15 cellular contexts compared by ENCODE assay signal in the genomic region with DNA sequence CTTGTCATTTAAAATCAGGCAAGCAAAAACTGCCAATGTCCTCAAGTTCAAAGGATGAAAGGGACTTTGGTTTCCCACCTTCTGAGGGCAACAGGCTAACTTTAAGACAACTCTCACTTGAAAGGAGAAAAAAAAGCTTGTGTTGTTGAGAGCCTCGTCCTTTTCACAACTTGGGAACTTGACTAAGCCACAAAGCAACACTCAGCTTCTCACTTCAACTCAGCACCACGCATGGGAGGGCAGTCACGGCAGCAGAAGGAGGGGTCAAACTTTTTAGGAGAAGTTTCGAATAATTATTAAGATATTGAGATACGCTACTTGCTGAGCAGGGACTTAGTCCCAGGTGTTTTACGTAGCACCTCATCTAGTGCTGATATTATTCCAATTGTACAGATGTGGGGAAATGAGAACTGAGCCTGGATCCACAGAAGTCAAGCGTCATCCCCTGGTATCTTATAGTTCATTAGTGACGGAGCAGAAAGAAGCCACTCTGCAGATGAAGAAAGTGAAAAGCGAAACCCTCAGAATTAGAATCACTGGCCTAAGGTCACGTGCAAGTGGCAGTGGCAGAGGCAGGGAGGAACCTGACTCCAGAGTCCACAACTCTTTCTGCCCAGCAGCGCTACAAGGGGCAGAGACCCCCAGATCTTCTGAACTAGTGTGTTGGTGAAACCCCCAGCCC.
DNase-seq lines count a peak whose midpoint lies in the region; ATAC-seq and TF ChIP-seq lines count a peak whose summit lies in the region.
"Had no signal": no experiment of that assay in that cellular context is flagged by ENCODE, and none has a peak within 500 bp of the region (broad histone marks: within the 10 kb centered on the region; RNA-seq: fewer than 3 reads in every experiment).

No MANE protein-coding gene starts in this region.

- CTCF ChIA-PET in PC-3 (lab: Charles Lee) = no interaction called here

- H3K79me2 ChIP-seq in PC-3 (ENCODE audit: low read length) = no peaks in the 10 kb centered on the region

- no peaks in the 10 kb centered on the region for H3K9me3 Mint-ChIP-seq in naive thymus-derived CD8-positive, alpha-beta T cell
- H3K9me3 Mint-ChIP-seq: activated naive CD8-positive, alpha-beta T cell treated with anti-CD3 and anti-CD28 coated beads, Interleukin-2, amount 10 ng/mL, durations not matched to agents 7 days and 5 days had no signal

- peak overlapping the region in 5 of 10 donors; percentile 21 to 70 (median 38) for H3K4me3 Mint-ChIP-seq in naive thymus-derived CD8-positive, alpha-beta T cell
- H3K4me3 Mint-ChIP-seq: activated naive CD8-positive, alpha-beta T cell treated with anti-CD3 and anti-CD28 coated beads, Interleukin-2, amount 10 ng/mL, durations not matched to agents 7 days and 5 days had no signal

- TF ChIP-seq CTCF in PC-3 (conservative IDR thresholded peaks at IDR 0.05; ENCODE audit: low read depth, low read length) = no peak

- no peaks in the 10 kb centered on the region for H3K27me3 ChIP-seq in PC-3 (ENCODE audit: low read length)

- H3K4me3 ChIP-seq in PC-3 (ENCODE audit: low read length) = no peak overlapping the region
- H3K4me3 ChIP-seq: lung had no signal

- intact Hi-C loops in PC-3 (cut with micrococcal nuclease) = loop anchor here (5.0 to 10.0 kb wide), 2 partner anchors 140 to 262 kb away; partner anchors contain the start of gene AK4

- BruUV-seq in PC-3 (replicated peaks; lab: Mats Ljungman, UMichigan) = no TSS peak

- no peaks in the 10 kb centered on the region for H3K27me3 Mint-ChIP-seq in naive thymus-derived CD8-positive, alpha-beta T cell
- H3K27me3 Mint-ChIP-seq: activated naive CD8-positive, alpha-beta T cell treated with anti-CD3 and anti-CD28 coated beads, Interleukin-2, amount 10 ng/mL, durations not matched to agents 7 days and 5 days had no signal

- no peak overlapping the region for H3K27ac ChIP-seq in PC-3 (ENCODE audit: low read length)
- H3K27ac ChIP-seq: parathyroid adenoma had no signal

- peaks cover 43 to 91% (median 83%) of the 10 kb centered on the region in 4 donors for H3K4me1 Mint-ChIP-seq in naive thymus-derived CD8-positive, alpha-beta T cell

- 0 out of 2 replicates have a peak, but pooled peaks cover 6% of the 10 kb centered on the region for H3K36me3 ChIP-seq in PC-3 (ENCODE audit: low read depth, low read length)

- peaks cover 0 to 76% (median 9%) of the 10 kb centered on the region in 3 donors for H3K36me3 Mint-ChIP-seq in naive thymus-derived CD8-positive, alpha-beta T cell

- H3K9me2 ChIP-seq in PC-3 (replicated peaks; ENCODE audit: low read length) = no peaks in the 10 kb centered on the region

- peak overlapping the region in 8 of 10 donors; percentile 15 to 78 (median 54) for H3K27ac Mint-ChIP-seq in naive thymus-derived CD8-positive, alpha-beta T cell
- H3K27ac Mint-ChIP-seq: activated naive CD8-positive, alpha-beta T cell treated with anti-CD3 and anti-CD28 coated beads, Interleukin-2, amount 10 ng/mL, durations not matched to agents 7 days and 5 days had no signal

- H3K4me2 ChIP-seq in PC-3 (ENCODE audit: low read length) = no peak overlapping the region

- POLR2A ChIA-PET in naive thymus-derived CD8-positive, alpha-beta T cell (lab: Charles Lee) = interaction anchor here (1.0 kb wide), 1 partner anchor 169 kb away, joined by 7 read pairs; no protein-coding TSS in a partner anchor
- POLR2A ChIA-PET in PC-3 (lab: Charles Lee; ENCODE audit: unreplicated experiment) = no interaction called here

- no peak overlapping the region for H3K9ac ChIP-seq in PC-3 (ENCODE audit: low read length)
- H3K9ac ChIP-seq: parathyroid adenoma had no signal

- H3K9me3 ChIP-seq in PC-3 (ENCODE audit: low read length) = no peaks in the 10 kb centered on the region

- H2AFZ ChIP-seq in PC-3 (ENCODE audit: low read length) = no peak overlapping the region
- H2AFZ ChIP-seq: parathyroid adenoma had no signal

- peak in 1 of 10 donors; percentile 32 for DNase-seq in naive thymus-derived CD8-positive, alpha-beta T cell
- no peak for DNase-seq in KBM-7
- no peak for DNase-seq in SIG-M5 (lab: John Stamatoyannopoulos, UW)
- no peak for DNase-seq in GM19238 (ENCODE audit: insufficient read length, low spot score)
- no peak for DNase-seq in PC-3
- DNase-seq: activated CD4-positive, alpha-beta T cell treated with anti-CD3 and anti-CD28 coated beads, Interleukin-2, amount 50 U/mL, for 48 hours; activated naive CD8-positive, alpha-beta T cell treated with anti-CD3 and anti-CD28 coated beads, Interleukin-2, amount 10 ng/mL, durations not matched to agents 7 days and 5 days; COR-L47; NCI-H774; stimulated activated CD4-positive, alpha-beta T cell treated with anti-CD3 and anti-CD28 coated beads, Interleukin-2, amount 100 ng/mL, for 24 hours had no signal

- H3F3A ChIP-seq in PC-3 (ENCODE audit: low read length, unreplicated experiment) = no peaks in the 10 kb centered on the region

- no peaks in the 10 kb centered on the region for H4K20me1 ChIP-seq in PC-3 (ENCODE audit: low read length)

- ATAC-seq in GM18867 (IDR thresholded peaks at IDR 0.05; ENCODE audit: unreplicated experiment) = peak; percentile 96
- peak; percentile 90 for ATAC-seq in GM21529 (IDR thresholded peaks at IDR 0.05; ENCODE audit: unreplicated experiment)
- ATAC-seq in HG03139 (IDR thresholded peaks at IDR 0.05; ENCODE audit: unreplicated experiment) = peak; percentile 75
- ATAC-seq in naive thymus-derived CD8-positive, alpha-beta T cell = no peak
- ATAC-seq in PC-3 = no peak

- in situ Hi-C loops in KBM-7 (cut with MboI; ENCODE audit: low pct_unique_long_range_greater_than_20kb, low sequenced_read_pairs) = no loop called here

- H3K4me1 ChIP-seq in PC-3 (ENCODE audit: insufficient read depth, low read length) = peaks cover 16% of the 10 kb centered on the region
- H3K4me1 ChIP-seq: parathyroid adenoma had no signal

Comparison
In these comparisons a context has a peak if more than half of its experiments do, and no peak if none do; other contexts are left out.
1. ATAC-seq: peak in GM18867 (single experiment), GM21529 (single experiment) and HG03139 (single experiment); none in naive thymus-derived CD8-positive, alpha-beta T cell (0 of 2) and PC-3 (single experiment).